In the genomic region with DNA sequence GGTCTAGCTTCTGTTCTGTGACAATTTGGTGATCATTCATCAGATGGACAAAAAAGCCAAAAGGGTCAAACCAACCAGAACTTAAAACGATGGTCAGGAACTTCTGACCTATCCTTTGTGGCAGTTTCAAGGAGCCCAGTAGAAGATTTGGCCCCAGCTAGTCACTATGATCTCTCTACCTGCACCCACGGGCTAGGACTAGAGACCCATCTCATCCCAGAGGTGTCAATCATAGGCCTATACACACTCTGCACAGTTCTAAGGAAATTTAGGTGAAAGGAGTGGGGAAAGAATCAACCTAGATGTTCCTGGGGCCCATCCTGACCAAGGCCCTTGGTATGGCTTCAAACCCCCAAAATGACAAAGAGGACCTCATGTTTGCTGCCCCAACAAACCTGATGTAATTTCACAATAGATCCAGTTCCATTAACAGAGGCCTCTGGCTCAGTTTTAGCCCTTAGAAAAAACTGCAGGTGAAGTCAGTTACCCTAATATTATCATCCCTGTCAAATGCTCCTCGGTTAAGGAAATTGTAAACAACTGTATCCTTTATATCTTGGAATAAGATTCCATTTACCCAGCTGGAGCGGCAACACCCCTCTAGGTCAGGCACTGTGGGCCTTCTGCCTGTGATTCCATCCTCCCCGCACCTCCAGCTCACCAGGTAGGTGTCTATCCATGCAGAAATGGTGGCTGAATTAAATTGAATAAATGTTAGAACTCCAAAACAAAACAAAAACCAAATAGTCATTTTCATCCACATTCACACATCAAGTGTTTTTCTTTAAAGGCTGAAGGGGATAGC, we compare ENCODE assay signal across 24 cellular contexts.
"Had no signal": no experiment of that assay in that cellular context is flagged by ENCODE, and none has a peak within 500 bp of the region (broad histone marks: within the 10 kb centered on the region; RNA-seq: fewer than 3 reads in every experiment).

No MANE protein-coding gene starts in this region.

- H3K27me3 ChIP-seq: ascending aorta, breast epithelium, esophagus squamous epithelium, heart right ventricle, tibial artery had no signal

- H3K4me3 Mint-ChIP-seq: activated naive CD4-positive, alpha-beta T cell treated with anti-CD3 and anti-CD28 coated beads, Interleukin-2, amount 50 U/mL, for 24 hours; activated T-cell treated with anti-CD3 and anti-CD28 coated beads, Interleukin-2, amount 50 U/mL, for 72 hours; immature natural killer cell; naive thymus-derived CD8-positive, alpha-beta T cell had no signal

- ATAC-seq: activated T-cell treated with anti-CD3 and anti-CD28 coated beads, Interleukin-2, amount 50 U/mL, for 72 hours; naive thymus-derived CD8-positive, alpha-beta T cell had no signal

- H3K4me1 ChIP-seq: ascending aorta, breast epithelium, esophagus squamous epithelium, tibial artery had no signal

- H3K36me3 ChIP-seq: ascending aorta, breast epithelium, esophagus squamous epithelium, heart right ventricle, tibial artery, WERI-Rb-1 had no signal

- DNase-seq: activated CD4-positive, alpha-beta T cell treated with anti-CD3 and anti-CD28 coated beads for 1 hour; activated CD8-positive, alpha-beta memory T cell treated with anti-CD3 and anti-CD28 coated beads for 24 hours; activated effector memory CD4-positive, alpha-beta T cell treated with anti-CD3 and anti-CD28 coated beads, Interleukin-2, amount 50 U/mL, for 16 hours; activated T-cell treated with anti-CD3 and anti-CD28 coated beads, Interleukin-2, amount 50 U/mL, for 72 hours; effector CD4-positive, alpha-beta T cell; esophagus squamous epithelium; immature natural killer cell; kidney glomerular epithelial cell; mesendoderm; naive thymus-derived CD8-positive, alpha-beta T cell; nucleus accumbens; stimulated activated CD4-positive, alpha-beta T cell treated with anti-CD3 and anti-CD28 coated beads, Interleukin-12 subunit alpha, Interleukin-12 subunit beta, amount 100 ng/mL, for 4 hours; stimulated activated CD4-positive, alpha-beta T cell treated with anti-CD3 and anti-CD28 coated beads, Interleukin-1b, Interleukin-23, amount 100 ng/mL, for 48 hours; stimulated activated CD8-positive, alpha-beta memory T cell treated with anti-CD3 and anti-CD28 coated beads, Interleukin-4, amount 100 ng/mL, for 48 hours; stimulated activated naive CD4-positive, alpha-beta T cell treated with Interleukin-2 at 50 U/mL for 16 hours; T-helper 2 cell; tibial artery; WERI-Rb-1 had no signal

- H3K4me3 ChIP-seq: ascending aorta, breast epithelium, coronary artery, esophagus squamous epithelium, heart right ventricle, tibial artery had no signal

- H3K36me3 Mint-ChIP-seq: activated naive CD4-positive, alpha-beta T cell treated with anti-CD3 and anti-CD28 coated beads, Interleukin-2, amount 50 U/mL, for 24 hours; immature natural killer cell; naive thymus-derived CD8-positive, alpha-beta T cell had no signal

- FAIRE-seq: urothelium cell line had no signal

- H3K9me3 ChIP-seq: ascending aorta, breast epithelium, esophagus squamous epithelium, heart right ventricle, tibial artery had no signal

- H3K27ac Mint-ChIP-seq: activated naive CD4-positive, alpha-beta T cell treated with anti-CD3 and anti-CD28 coated beads, Interleukin-2, amount 50 U/mL, for 24 hours; activated T-cell treated with anti-CD3 and anti-CD28 coated beads, Interleukin-2, amount 50 U/mL, for 72 hours had no signal

- H3K9me3 Mint-ChIP-seq: activated naive CD4-positive, alpha-beta T cell treated with anti-CD3 and anti-CD28 coated beads, Interleukin-2, amount 50 U/mL, for 24 hours; activated T-cell treated with anti-CD3 and anti-CD28 coated beads, Interleukin-2, amount 50 U/mL, for 72 hours; immature natural killer cell; naive thymus-derived CD8-positive, alpha-beta T cell had no signal

- H3K27ac ChIP-seq: ascending aorta, breast epithelium, coronary artery, esophagus squamous epithelium, tibial artery, WERI-Rb-1 had no signal

- H3K27me3 Mint-ChIP-seq: activated naive CD4-positive, alpha-beta T cell treated with anti-CD3 and anti-CD28 coated beads, Interleukin-2, amount 50 U/mL, for 24 hours had no signal

- H3K4me1 Mint-ChIP-seq: activated naive CD4-positive, alpha-beta T cell treated with anti-CD3 and anti-CD28 coated beads, Interleukin-2, amount 50 U/mL, for 24 hours had no signal
